ENCODE assay signal across 10 cellular contexts in the genomic region with DNA sequence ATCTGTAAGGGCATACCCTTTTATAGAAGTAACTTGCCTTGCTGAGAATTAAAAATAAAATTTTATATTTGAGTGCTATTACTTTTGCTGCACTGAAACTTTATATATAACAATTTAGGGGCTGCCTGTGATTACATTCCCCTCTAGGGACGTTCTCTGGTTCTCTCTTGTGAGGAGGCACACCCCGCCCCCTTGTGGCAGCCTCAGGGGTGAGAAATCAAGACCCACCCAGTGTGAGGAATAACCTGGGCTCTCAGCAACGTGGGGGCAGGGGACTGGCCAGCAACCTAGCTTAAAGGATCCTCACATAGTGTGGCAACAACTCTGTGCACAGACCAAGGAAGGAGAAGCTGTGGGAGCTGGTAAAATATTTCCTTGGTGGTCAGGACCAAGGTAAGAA. TPM values are rescaled to one million over a fixed set of nuclear protein-coding genes. Genes with fewer than 3 reads are reported as not detected.
DNase-seq lines count a peak whose midpoint lies in the region; ATAC-seq, FAIRE-seq and TF ChIP-seq lines count a peak whose summit lies in the region.
"Had no signal": no experiment of that assay in that cellular context is flagged by ENCODE, and none has a peak within 500 bp of the region (broad histone marks: within the 10 kb centered on the region; RNA-seq: fewer than 3 reads in every experiment).

No MANE protein-coding gene starts in this region.

- H3K36me3 ChIP-seq in H1 (ENCODE audit: control insufficient read depth in 2 of 4, insufficient read depth in 4 of 4, low read length in 3 of 4): no peaks in the 10 kb centered on the region

- no peaks in the 10 kb centered on the region for H4K20me1 ChIP-seq in H1 (replicated peaks in 1 of 2; ENCODE audit: control insufficient read depth in 1 of 2, insufficient read depth in 2 of 2, low read length in 2 of 2)

- no peak overlapping the region for H2BK5ac ChIP-seq in H1 (ENCODE audit: low read depth, low read length)

- no peak overlapping the region for H2BK120ac ChIP-seq in H1 (replicated peaks; ENCODE audit: low read depth, low read length)

- H3K79me2 ChIP-seq in H1 (ENCODE audit: control insufficient read depth in 1 of 2, insufficient read depth in 2 of 2, low read length in 2 of 2): no peaks in the 10 kb centered on the region

- no peak for TF ChIP-seq POLR2A in H1 (IDR thresholded peaks at IDR 0.05; ENCODE audit: control extremely low read depth in 1 of 2, low read depth in 2 of 2, low read length in 2 of 2)

- no peak overlapping the region for H3K4me2 ChIP-seq in H1 (ENCODE audit: insufficient read depth in 1 of 2, low read depth in 2 of 2, low read length in 2 of 2)

- no peak overlapping the region for H3K9ac ChIP-seq in H1 (replicated peaks in 1 of 4; ENCODE audit: extremely low read depth in 1 of 4, low read depth in 3 of 4, low read length in 3 of 4)

- H2BK15ac ChIP-seq in H1 (ENCODE audit: low read length): no peak overlapping the region

- POLR2A ChIA-PET in H1 (lab: Charles Lee; ENCODE audit: partially characterized antibody): no interaction called here

- H3K4ac ChIP-seq in H1 (replicated peaks; ENCODE audit: insufficient read length, low read depth, low read length): no peak overlapping the region

- no peak overlapping the region for H2BK20ac ChIP-seq in H1 (ENCODE audit: low read length)

- no peak overlapping the region for H2BK12ac ChIP-seq in H1 (ENCODE audit: low read depth, low read length)

- H3K9me3 ChIP-seq in H1 (ENCODE audit: insufficient read depth in 2 of 2, low read depth in 1 of 2, low read length in 1 of 2): peaks cover 0 to 3% of the 10 kb centered on the region in 2 experiments; a peak in 1 of 4 replicates

- DNase-seq in activated gamma-delta T cell treated with Interleukin-2 at 50 U/mL for 16 hours: peak; percentile 50
- DNase-seq in activated gamma-delta T cell (lab: John Stamatoyannopoulos, UW): no peak
- DNase-seq in SW480 (ENCODE audit: low spot score): peak; percentile 11
- peak in 1 of 2 experiments; percentile 72 for DNase-seq in H1 (ENCODE audit: low read depth in 1 of 2, low spot score in 2 of 2)
- DNase-seq in stimulated activated CD4-positive, alpha-beta T cell treated with anti-CD3 and anti-CD28 coated beads, TNF-alpha, amount 100 ng/mL, for 4 hours (ENCODE audit: low read depth in 3 of 3): peak; percentile 13 to 23 (median 19)
- no peak for DNase-seq in cortex of kidney (lab: John Stamatoyannopoulos, UW)
- DNase-seq in NCI-H1048 (lab: John Stamatoyannopoulos, UW): no peak

- 25% methylated on average over 1 of the region's 3 CpGs; no CpG with 5 or more reads in 1 of the 2 experiments for WGBS in H1 (ENCODE audit: extremely low coverage in 1 of 2, insufficient coverage in 1 of 2, insufficient read length in 1 of 2, insufficient replicate concordance in 2 of 2, low coverage in 1 of 2, low lambda C conversion rate in 2 of 2, missing lambda C conversion rate in 1 of 2), 2 experiments

- ATAC-seq in GM21526 (IDR thresholded peaks at IDR 0.05; ENCODE audit: low FRiP score, unreplicated experiment): no peak

- H3K56ac ChIP-seq in H1 (replicated peaks; ENCODE audit: insufficient read length, low read depth, low read length): no peak overlapping the region

- TF ChIP-seq CTCF in H1 (IDR thresholded peaks at IDR 0.05; ENCODE audit: control extremely low read depth in 1 of 3, insufficient read depth in 1 of 3, low read depth in 1 of 3, low read length in 3 of 3): peak; percentile 45 to 60 (median 48)

- H3K14ac ChIP-seq in H1 (ENCODE audit: insufficient read length): no peak overlapping the region

- no peak overlapping the region for H2AK5ac ChIP-seq in H1 (ENCODE audit: low read depth, low read length)

- no peaks in the 10 kb centered on the region for H3K79me1 ChIP-seq in H1 (ENCODE audit: low read depth, low read length)

- no peak overlapping the region for H3K23ac ChIP-seq in H1 (ENCODE audit: insufficient read length)

- CTCF ChIA-PET in H1 (lab: Charles Lee; ENCODE audit: partially characterized antibody): interaction anchor here (1.1 kb wide), 1 partner anchor 10 kb away, joined by 4 read pairs; no protein-coding TSS in a partner anchor

- TF ChIP-seq RAD21 in H1 (IDR thresholded peaks at IDR 0.05 in 1 of 2, conservative IDR thresholded peaks at IDR 0.05 in 1 of 2; ENCODE audit: low read depth in 2 of 2, low read length in 2 of 2): peak; percentile 41 to 57

- no peak overlapping the region for H3K18ac ChIP-seq in H1 (ENCODE audit: extremely low read depth, low read length)

- no peak overlapping the region for H3K4me3 ChIP-seq in H1 (ENCODE audit: extremely low read depth in 1 of 4, insufficient read depth in 2 of 4, low read depth in 3 of 4, low read length in 4 of 4)
- H3K4me3 ChIP-seq: skin epidermis had no signal

- H3K4me1 ChIP-seq in H1 (replicated peaks in 1 of 4; ENCODE audit: control insufficient read depth in 3 of 4, insufficient read depth in 4 of 4, low read length in 3 of 4): peaks cover 0 to 2% (median under 1%) of the 10 kb centered on the region in 4 experiments; a peak in 3 of 7 replicates

- no peak overlapping the region for H2AFZ ChIP-seq in H1 (ENCODE audit: low read length)

- H4K5ac ChIP-seq in H1 (ENCODE audit: insufficient read length, low read depth, low read length): no peak overlapping the region

- no peak overlapping the region for H4K8ac ChIP-seq in H1 (ENCODE audit: extremely low read depth, insufficient read depth, low read length)

- H3K23me2 ChIP-seq in H1 (ENCODE audit: low read depth, low read length): no peaks in the 10 kb centered on the region

- TF ChIP-seq EP300 in H1 (IDR thresholded peaks at IDR 0.05; ENCODE audit: borderline replicate concordance in 1 of 2, low read depth in 2 of 2, low read length in 2 of 2): no peak

- FAIRE-seq in H1 (lab: Jason Lieb, UNC): no peak
- FAIRE-seq: GM18507 had no signal

- no peak overlapping the region for H3K27ac ChIP-seq in H1 (ENCODE audit: low read depth, low read length)
- H3K27ac ChIP-seq: skin epidermis had no signal

- H3K27me3 ChIP-seq in H1 (replicated peaks in 1 of 4; ENCODE audit: control insufficient read depth in 3 of 4, extremely low read depth in 1 of 4, insufficient read depth in 3 of 4, low read length in 3 of 4): no peaks in the 10 kb centered on the region

- H4K91ac ChIP-seq in H1 (replicated peaks; ENCODE audit: insufficient read length, low read length): no peak overlapping the region

TF ChIP-seq in H1, 55 proteins besides CTCF, POLR2A, EP300 and RAD21:
- TF ChIP-seq SIRT6 (IDR thresholded peaks at IDR 0.05; ENCODE audit: low read length) (no peak), ASH2L (IDR thresholded peaks at IDR 0.05; ENCODE audit: low read length) (no peak), HDAC6 (IDR thresholded peaks at IDR 0.05; ENCODE audit: low read depth, low read length) (no peak), SRF (IDR thresholded peaks at IDR 0.05; ENCODE audit: low read depth, low read length) (no peak), RFX5 (IDR thresholded peaks at IDR 0.05; ENCODE audit: borderline replicate concordance, low read depth, low read length) (no peak), SP4 (IDR thresholded peaks at IDR 0.05; ENCODE audit: low read length) (no peak), BCL11A (IDR thresholded peaks at IDR 0.05; ENCODE audit: low read depth in 2 of 2, low read length in 2 of 2) (no peak), POLR2AphosphoS5 (IDR thresholded peaks at IDR 0.05; ENCODE audit: low read depth, low read length) (no peak), SIX5 (IDR thresholded peaks at IDR 0.05; ENCODE audit: low read depth, low read length) (no peak), SP2 (IDR thresholded peaks at IDR 0.05; ENCODE audit: low read length) (no peak), CTBP2 (IDR thresholded peaks at IDR 0.05; ENCODE audit: borderline replicate concordance, insufficient read depth, insufficient read length, low read length) (no peak)

RNA-seq across cellular contexts. Expression of a gene that starts 43.7 kb away (rescaled TPM):
- not detected in 2 replicates for total RNA-seq in H1 (2021; fragmentation: NEBNext Ultra II Directional; extraction: Animal tissue kit (Norgen Biotek cat#: 25700))
- polyA plus RNA-seq in H1 (2011; rRNA removed): not detected in 2 replicates
- polyA plus RNA-seq in H1 (2011; cell fraction: cytosol; rRNA removed): not detected
- polyA plus RNA-seq in H1 (2011; cell fraction: nucleus; rRNA removed): not detected
- polyA plus RNA-seq in H1 (2012, experiment 1 of 2): not detected in 4 replicates
- not detected for polyA plus RNA-seq in H1 (2012, experiment 2 of 2)
- not detected for polyA plus RNA-seq in H1 (2013, experiment 1 of 2)
- not detected for polyA plus RNA-seq in H1 (2013, experiment 2 of 2)
- not detected in 2 replicates for polyA minus RNA-seq in H1 (2011; rRNA and poly(A)+ RNA removed)
- polyA minus RNA-seq in H1 (2011; cell fraction: cytosol; rRNA and poly(A)+ RNA removed): not detected
- not detected for polyA minus RNA-seq in H1 (2011; cell fraction: nucleus; rRNA and poly(A)+ RNA removed)

RNA-seq across cellular contexts. Expression of a gene that starts 51.6 kb away (rescaled TPM):
- total RNA-seq in H1 (2021; fragmentation: NEBNext Ultra II Directional; extraction: Animal tissue kit (Norgen Biotek cat#: 25700)): 0.63 TPM in 2 replicates
- 0.42 and 0.60 TPM in 2 replicates for polyA plus RNA-seq in H1 (2011; rRNA removed)
- polyA plus RNA-seq in H1 (2011; cell fraction: cytosol; rRNA removed): 0.31 TPM
- 1.9 TPM for polyA plus RNA-seq in H1 (2011; cell fraction: nucleus; rRNA removed)
- polyA plus RNA-seq in H1 (2012, experiment 1 of 2): 0.18 to 0.64 TPM (median 0.33 TPM) in 4 replicates
- polyA plus RNA-seq in H1 (2012, experiment 2 of 2): 0.10 TPM
- 0.16 TPM for polyA plus RNA-seq in H1 (2013, experiment 1 of 2)
- polyA plus RNA-seq in H1 (2013, experiment 2 of 2): 0.18 TPM
- 0.61 and 0.79 TPM in 2 replicates for polyA minus RNA-seq in H1 (2011; rRNA and poly(A)+ RNA removed)
- not detected for polyA minus RNA-seq in H1 (2011; cell fraction: cytosol; rRNA and poly(A)+ RNA removed)
- 1.9 TPM for polyA minus RNA-seq in H1 (2011; cell fraction: nucleus; rRNA and poly(A)+ RNA removed)

RNA-seq across cellular contexts. Expression of a gene that starts 55.6 kb away (rescaled TPM):
- not detected in 2 replicates for total RNA-seq in H1 (2021; fragmentation: NEBNext Ultra II Directional; extraction: Animal tissue kit (Norgen Biotek cat#: 25700))
- polyA plus RNA-seq in H1 (2011; rRNA removed): not detected in 2 replicates
- polyA plus RNA-seq in H1 (2011; cell fraction: cytosol; rRNA removed): not detected
- polyA plus RNA-seq in H1 (2011; cell fraction: nucleus; rRNA removed): not detected
- polyA plus RNA-seq in H1 (2012, experiment 1 of 2): 0.09 to 0.13 TPM in 2 of 4 replicates, not detected in the others
- not detected for polyA plus RNA-seq in H1 (2012, experiment 2 of 2)
- polyA plus RNA-seq in H1 (2013, experiment 1 of 2): not detected
- not detected for polyA plus RNA-seq in H1 (2013, experiment 2 of 2)
- not detected in 2 replicates for polyA minus RNA-seq in H1 (2011; rRNA and poly(A)+ RNA removed)
- not detected for polyA minus RNA-seq in H1 (2011; cell fraction: cytosol; rRNA and poly(A)+ RNA removed)
- not detected for polyA minus RNA-seq in H1 (2011; cell fraction: nucleus; rRNA and poly(A)+ RNA removed)

Comparison
In these comparisons a context has a peak if more than half of its experiments do, and no peak if none do; other contexts are left out.
1. DNase-seq: peak in activated gamma-delta T cell treated with Interleukin-2 at 50 U/mL for 16 hours (single experiment), SW480 (single experiment) and stimulated activated CD4-positive, alpha-beta T cell treated with anti-CD3 and anti-CD28 coated beads, TNF-alpha, amount 100 ng/mL, for 4 hours (3 of 3); none in activated gamma-delta T cell (single experiment), cortex of kidney (single experiment) and NCI-H1048 (single experiment).